Comparison of ENCODE assay signal across 1 cellular context in genomic region chr4:18698119-18698883, GRCh38.
TF ChIP-seq lines count a peak whose summit lies in the region.

No MANE protein-coding gene starts in this region.

TF ChIP-seq in H1, 55 proteins besides CTCF, POLR2A, EP300 and RAD21:
- TF ChIP-seq, protein P1, sequence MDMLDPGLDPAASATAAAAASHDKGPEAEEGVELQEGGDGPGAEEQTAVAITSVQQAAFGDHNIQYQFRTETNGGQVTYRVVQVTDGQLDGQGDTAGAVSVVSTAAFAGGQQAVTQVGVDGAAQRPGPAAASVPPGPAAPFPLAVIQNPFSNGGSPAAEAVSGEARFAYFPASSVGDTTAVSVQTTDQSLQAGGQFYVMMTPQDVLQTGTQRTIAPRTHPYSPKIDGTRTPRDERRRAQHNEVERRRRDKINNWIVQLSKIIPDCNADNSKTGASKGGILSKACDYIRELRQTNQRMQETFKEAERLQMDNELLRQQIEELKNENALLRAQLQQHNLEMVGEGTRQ (IDR thresholded peaks at IDR 0.05; ENCODE audit: low read length), result no peak
- TF ChIP-seq CBX8 (IDR thresholded peaks at IDR 0.05; ENCODE audit: borderline replicate concordance, low read depth, low read length) (no peak), JUN (IDR thresholded peaks at IDR 0.05; ENCODE audit: low read depth, low read length) (no peak), PHF8 (conservative IDR thresholded peaks at IDR 0.05; ENCODE audit: low read depth, low read length) (no peak), TAF1 (IDR thresholded peaks at IDR 0.05; ENCODE audit: low read depth, low read length) (no peak), JUND (IDR thresholded peaks at IDR 0.05; ENCODE audit: low read length) (no peak), TBP (IDR thresholded peaks at IDR 0.05; ENCODE audit: low read depth, low read length) (no peak), SAP30 (IDR thresholded peaks at IDR 0.05; ENCODE audit: insufficient read depth, insufficient replicate concordance, low read length) (no peak), KDM4A (IDR thresholded peaks at IDR 0.05; ENCODE audit: low read depth, low read length, severe bottlenecking) (no peak), CBX5 (IDR thresholded peaks at IDR 0.05; ENCODE audit: low read depth, low read length) (no peak), SRF (IDR thresholded peaks at IDR 0.05; ENCODE audit: low read depth, low read length) (no peak), SUZ12 (IDR thresholded peaks at IDR 0.05; ENCODE audit: low read length) (no peak), MAFK (IDR thresholded peaks at IDR 0.05; ENCODE audit: low read depth, low read length) (no peak), KDM5A (IDR thresholded peaks at IDR 0.05; ENCODE audit: low read length) (no peak), SIN3A (conservative IDR thresholded peaks at IDR 0.05 in 1 of 2, IDR thresholded peaks at IDR 0.05 in 1 of 2; ENCODE audit: low read depth in 1 of 2, low read length in 2 of 2) (no peak), SP4 (IDR thresholded peaks at IDR 0.05; ENCODE audit: low read length) (no peak), SIRT6 (IDR thresholded peaks at IDR 0.05; ENCODE audit: low read length) (no peak)
- TF ChIP-seq, protein P2, sequence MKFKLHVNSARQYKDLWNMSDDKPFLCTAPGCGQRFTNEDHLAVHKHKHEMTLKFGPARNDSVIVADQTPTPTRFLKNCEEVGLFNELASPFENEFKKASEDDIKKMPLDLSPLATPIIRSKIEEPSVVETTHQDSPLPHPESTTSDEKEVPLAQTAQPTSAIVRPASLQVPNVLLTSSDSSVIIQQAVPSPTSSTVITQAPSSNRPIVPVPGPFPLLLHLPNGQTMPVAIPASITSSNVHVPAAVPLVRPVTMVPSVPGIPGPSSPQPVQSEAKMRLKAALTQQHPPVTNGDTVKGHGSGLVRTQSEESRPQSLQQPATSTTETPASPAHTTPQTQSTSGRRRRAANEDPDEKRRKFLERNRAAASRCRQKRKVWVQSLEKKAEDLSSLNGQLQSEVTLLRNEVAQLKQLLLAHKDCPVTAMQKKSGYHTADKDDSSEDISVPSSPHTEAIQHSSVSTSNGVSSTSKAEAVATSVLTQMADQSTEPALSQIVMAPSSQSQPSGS (IDR thresholded peaks at IDR 0.05; ENCODE audit: low read length), result no peak
